ENCODE assay signal across 8 cellular contexts in the genomic region with DNA sequence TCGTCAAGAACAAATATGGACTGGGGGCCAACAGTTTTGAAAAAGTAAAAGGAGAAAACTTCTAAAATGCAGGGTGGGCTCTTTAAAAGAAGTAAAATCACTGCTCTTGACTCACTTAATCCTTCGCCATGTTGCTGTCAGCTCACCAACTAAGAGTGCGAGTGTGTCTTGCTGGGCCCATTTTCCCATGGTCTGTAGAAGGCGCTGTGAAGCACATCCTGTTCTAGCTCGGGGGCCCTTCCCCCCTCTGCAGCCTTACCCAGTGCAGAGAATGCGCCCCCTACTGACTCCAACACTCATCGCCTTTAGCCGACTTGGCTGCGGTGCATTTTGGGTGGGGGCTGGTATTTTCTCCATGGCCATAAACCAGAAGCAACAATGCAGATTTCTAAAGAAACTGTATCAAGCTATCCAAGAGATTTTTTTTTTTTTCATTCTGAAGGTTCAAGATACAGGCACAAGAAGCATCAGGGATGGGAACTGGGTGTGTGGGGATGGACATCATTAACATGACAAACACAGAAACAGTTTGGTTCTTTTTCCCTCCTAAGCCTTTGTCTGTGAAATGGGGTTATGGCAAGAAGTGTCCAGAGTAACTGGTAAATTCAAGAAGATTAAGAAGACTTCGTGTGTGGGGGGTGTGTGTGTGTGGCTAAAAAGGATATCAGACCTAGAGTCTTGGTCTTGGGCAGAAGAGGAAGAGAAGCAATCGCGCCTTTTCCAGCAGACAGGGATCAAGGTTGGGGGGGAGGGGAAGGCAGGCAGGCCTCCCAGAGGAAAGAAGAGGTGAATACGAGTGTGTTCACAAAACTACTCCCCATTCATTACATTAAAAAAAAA. TPM values are rescaled to one million over a fixed set of nuclear protein-coding genes. Genes with fewer than 3 reads are reported as not detected.
A peak's percentile ranks its signal among the peaks of the same experiment; 100 is the strongest.
DNase-seq lines count a peak whose midpoint lies in the region; ATAC-seq and TF ChIP-seq lines count a peak whose summit lies in the region.

No MANE protein-coding gene starts in this region.

- H3K4me2 ChIP-seq in SU-DHL-6 (ENCODE audit: low read depth, low read length, poor library complexity, severe bottlenecking): peak overlapping the region; percentile 76

- peak overlapping the region; percentile 98 for H3K4me3 ChIP-seq in SU-DHL-6 (ENCODE audit: insufficient read depth, low read length, poor library complexity, severe bottlenecking)
- peak overlapping the region in 2 of 4 donors; percentile 67 to 78 for H3K4me3 ChIP-seq in adrenal gland
- H3K4me3 ChIP-seq in upper lobe of right lung: peak overlapping the region; percentile 72

- H4K20me1 ChIP-seq in SU-DHL-6 (ENCODE audit: low read depth, low read length): peaks cover 45% of the 10 kb centered on the region

- no peaks in the 10 kb centered on the region for H3K27me3 ChIP-seq in SU-DHL-6 (ENCODE audit: low read length)
- H3K27me3 ChIP-seq in adrenal gland: no peaks in the 10 kb centered on the region
- no peaks in the 10 kb centered on the region for H3K27me3 ChIP-seq in upper lobe of right lung

- H3K9me2 ChIP-seq in SU-DHL-6 (replicated peaks; ENCODE audit: insufficient read depth, low read length): no peaks in the 10 kb centered on the region

- peak overlapping the region; percentile 87 for H3K27ac ChIP-seq in SU-DHL-6 (ENCODE audit: low read depth, low read length)
- H3K27ac ChIP-seq in adrenal gland: peak overlapping the region in 4 of 5 donors; percentile 54 to 91 (median 68)
- H3K27ac ChIP-seq in upper lobe of right lung: peak overlapping the region; percentile 79

- peaks cover 60% of the 10 kb centered on the region for H3K79me2 ChIP-seq in SU-DHL-6 (ENCODE audit: insufficient read depth, low read length)

- peak overlapping the region; percentile 90 for H3K9ac ChIP-seq in SU-DHL-6 (ENCODE audit: low read length)

- peak; percentile 61 for ATAC-seq in HG02759 (IDR thresholded peaks at IDR 0.05; ENCODE audit: unreplicated experiment)
- peak; percentile 62 to 73 for ATAC-seq in left cardiac atrium
- ATAC-seq in upper lobe of right lung: peak; percentile 87

- peak; percentile 63 for DNase-seq in NCI-H128 (lab: John Stamatoyannopoulos, UW; ENCODE audit: unreplicated experiment)
- DNase-seq in adrenal gland: peak; percentile 85 to 97 (median 94)
- peak; percentile 91 for DNase-seq in left cardiac atrium
- DNase-seq in posterior vena cava (ENCODE audit: low spot score): peak; percentile 96
- DNase-seq in upper lobe of right lung: peak; percentile 91

- intact Hi-C loops in adrenal gland (cut with DNase I): loop anchor here (5.0 to 10.0 kb wide), 3 partner anchors 112 to 137 kb away; no protein-coding TSS in a partner anchor
- intact Hi-C loops in left cardiac atrium (cut with DNase I): loop anchor here (2.0 to 10.0 kb wide), 3 partner anchors 112 to 135 kb away; a partner anchor contains a TSS
- intact Hi-C loops in posterior vena cava (cut with DNase I): no loop called here
- intact Hi-C loops in upper lobe of right lung (cut with DNase I): loop anchor here (10.0 kb wide), 1 partner anchor 135 kb away; a partner anchor contains a TSS

- TF ChIP-seq POLR2A in adrenal gland (IDR thresholded peaks at IDR 0.05): peak in 1 of 2 donors; percentile 21

- WGBS in adrenal gland, 4 donors: 8 to 13% (median 11%) methylated on average over 13 of the region's 13 CpGs

- H3K4me1 ChIP-seq in adrenal gland (replicated peaks in 1 of 2) (peaks cover 7 to 56% of the 10 kb centered on the region in 2 donors), upper lobe of right lung (peaks cover 36% of the 10 kb centered on the region)

- peaks cover 35% of the 10 kb centered on the region for H3F3A ChIP-seq in SU-DHL-6 (ENCODE audit: insufficient read depth)

- peaks cover 44% of the 10 kb centered on the region for H3K36me3 ChIP-seq in SU-DHL-6 (ENCODE audit: low read length)
- H3K36me3 ChIP-seq in adrenal gland (replicated peaks in 1 of 2): peaks cover 0 to 10% of the 10 kb centered on the region in 2 donors
- H3K36me3 ChIP-seq in upper lobe of right lung: peaks cover 25% of the 10 kb centered on the region

- H2AFZ ChIP-seq in SU-DHL-6 (ENCODE audit: low read depth, low read length, severe bottlenecking): no peak overlapping the region

- TF ChIP-seq CTCF in GM12801 (IDR thresholded peaks at IDR 0.05; ENCODE audit: extremely low read depth, insufficient read length) (peak; percentile 89), SU-DHL-6 (IDR thresholded peaks at IDR 0.05; ENCODE audit: insufficient read depth, low read length, poor library complexity, severe bottlenecking) (peak; percentile 99), adrenal gland (IDR thresholded peaks at IDR 0.05) (peak; percentile 70 to 96 (median 88)), upper lobe of right lung (IDR thresholded peaks at IDR 0.05) (peak; percentile 78)

- H3K9me3 ChIP-seq in SU-DHL-6 (ENCODE audit: insufficient read depth, low read length): no peaks in the 10 kb centered on the region
- no peaks in the 10 kb centered on the region for H3K9me3 ChIP-seq in adrenal gland (replicated peaks in 1 of 3)
- no peaks in the 10 kb centered on the region for H3K9me3 ChIP-seq in upper lobe of right lung

RNA-seq across cellular contexts. Expression of a gene that starts 1.7 kb away (rescaled TPM):
- 10 to 100 TPM; 32.4 to 76.4 (median 54.2) TPM for total RNA-seq in adrenal gland
- polyA plus RNA-seq in adrenal gland: 10 to 100 TPM; 37.8 to 64.7 (median 54.6) TPM
- 10 to 100 TPM; 31.8 to 34.5 TPM for total RNA-seq in left cardiac atrium
- 10 to 100 TPM; 42.2 to 48.1 TPM for total RNA-seq in posterior vena cava
- 54.1 TPM for total RNA-seq in upper lobe of right lung

RNA-seq across cellular contexts. Expression of a gene that starts 28.8 kb away (rescaled TPM):
- total RNA-seq in adrenal gland: 10 to 100 TPM; 33.2 to 64.6 (median 42.9) TPM
- polyA plus RNA-seq in adrenal gland: 100 to 1,000 TPM in 1 of 3 donors, 10 to 100 TPM in 2; 21.0 to 145 (median 23.2) TPM
- 10 to 100 TPM; 31.2 to 41.1 TPM for total RNA-seq in left cardiac atrium
- 10 to 100 TPM; 31.6 to 35.7 TPM for total RNA-seq in posterior vena cava
- total RNA-seq in upper lobe of right lung: 30.2 TPM

RNA-seq across cellular contexts. Expression of a gene that starts 29.1 kb away (rescaled TPM):
- total RNA-seq in adrenal gland (1 to 10 TPM; 4.2 to 7.5 (median 5.9) TPM), left cardiac atrium (1 to 10 TPM; 2.4 to 2.9 TPM), posterior vena cava (1 to 10 TPM; 2.7 to 3.5 TPM), upper lobe of right lung (3.4 TPM)
- polyA plus RNA-seq in adrenal gland: 1 to 10 TPM; 1.0 to 3.3 (median 1.1) TPM

Comparison
In these comparisons a context has a peak if more than half of its experiments do, and no peak if none do; other contexts are left out.
1. intact Hi-C loops: an anchor here in adrenal gland (5.0 to 10.0 kb wide), left cardiac atrium (2.0 to 10.0 kb wide) and upper lobe of right lung (10.0 kb wide); none called in posterior vena cava.